In genomic region chr5:151679421-151680155, GRCh38 we compare ENCODE assay signal across 12 cellular contexts. TPM values are rescaled to one million over a fixed set of nuclear protein-coding genes. Genes with fewer than 3 reads are reported as not detected.
DNase-seq lines count a peak whose midpoint lies in the region; ATAC-seq and TF ChIP-seq lines count a peak whose summit lies in the region.
"Had no signal": no experiment of that assay in that cellular context is flagged by ENCODE, and none has a peak within 500 bp of the region (broad histone marks: within the 10 kb centered on the region; RNA-seq: fewer than 3 reads in every experiment).

No MANE protein-coding gene starts in this region.

- no peak overlapping the region for H4K91ac ChIP-seq in trophoblast cell (ENCODE audit: low read depth, low read length)

- no peak overlapping the region for H3K14ac ChIP-seq in trophoblast cell (ENCODE audit: low read length)

- H3K23ac ChIP-seq in trophoblast cell (ENCODE audit: low read length): no peak overlapping the region

- H2AFZ ChIP-seq in trophoblast cell (ENCODE audit: insufficient read depth, low read length, poor library complexity): peak overlapping the region; percentile 8

- peaks cover 0 to 48% (median 23%) of the 10 kb centered on the region in 9 donors for H3K36me3 ChIP-seq in heart left ventricle
- peaks cover 18 to 38% of the 10 kb centered on the region in 2 experiments for H3K36me3 ChIP-seq in trophoblast cell (ENCODE audit: control insufficient read depth in 1 of 2, insufficient read depth in 2 of 2, low read length in 2 of 2)
- H3K36me3 ChIP-seq in uterus: no peaks in the 10 kb centered on the region

- no peak overlapping the region for H4K12ac ChIP-seq in trophoblast cell (ENCODE audit: low read depth, low read length)

- H3K27me3 ChIP-seq in heart left ventricle (no peaks in the 10 kb centered on the region), trophoblast cell (ENCODE audit: insufficient read depth, low read length) (no peaks in the 10 kb centered on the region), uterus (no peaks in the 10 kb centered on the region)

- H3K79me2 ChIP-seq in trophoblast cell (ENCODE audit: control insufficient read depth, insufficient read depth, low read length, poor library complexity): peaks cover 7% of the 10 kb centered on the region

- no peak overlapping the region for H2BK12ac ChIP-seq in trophoblast cell (ENCODE audit: low read length)

- no peak overlapping the region for H3K4me2 ChIP-seq in trophoblast cell (ENCODE audit: low read length)

- peak overlapping the region; percentile 43 for H3K4ac ChIP-seq in trophoblast cell (ENCODE audit: low read depth, low read length)

- H3K79me1 ChIP-seq in trophoblast cell (ENCODE audit: low read length): peaks cover 4% of the 10 kb centered on the region

- no peak for TF ChIP-seq POLR2A in heart left ventricle (IDR thresholded peaks at IDR 0.05)
- no peak for TF ChIP-seq POLR2A in uterus (IDR thresholded peaks at IDR 0.05)

- no peaks in the 10 kb centered on the region for H3K9me3 ChIP-seq in heart left ventricle
- H3K9me3 ChIP-seq in trophoblast cell (ENCODE audit: insufficient read depth, low read depth, low read length): no peaks in the 10 kb centered on the region
- no peaks in the 10 kb centered on the region for H3K9me3 ChIP-seq in uterus

- H4K8ac ChIP-seq in trophoblast cell (ENCODE audit: low read depth, low read length): no peak overlapping the region

- H3K4me3 ChIP-seq in heart left ventricle (peak overlapping the region in 8 of 12 donors; percentile 0 to 79 (median 14)), fibroblast of pulmonary artery (replicated peaks; ENCODE audit: low read depth, low read length) (peak overlapping the region; percentile 2), trophoblast cell (ENCODE audit: low read depth, low read length) (no peak overlapping the region), uterus (no peak overlapping the region)

- intact Hi-C loops in heart left ventricle (cut with DNase I) (loop anchor here in 1 of 10 donors (5.0 kb wide), 1 partner anchor 63 kb away; no protein-coding TSS in a partner anchor), Right ventricle myocardium superior (cut with DNase I) (no loop called here), uterus (cut with DNase I; ENCODE audit: low total_unique reads) (no loop called here)

- 56 to 67% (median 61%) methylated on average over 8 of the region's 8 CpGs for WGBS in heart left ventricle, 4 donors
- WGBS in trophoblast cell (ENCODE audit: extremely low coverage, insufficient coverage, insufficient read length): no CpG with 5 or more reads among the region's 8 CpGs

- H2AK5ac ChIP-seq in trophoblast cell (ENCODE audit: low read length): no peak overlapping the region

- DNase-seq in heart left ventricle (no peak), Right ventricle myocardium superior (no peak), fibroblast of pulmonary artery (ENCODE audit: low read depth) (no peak), trophoblast cell (no peak), uterus (no peak), NCI-H2196 (lab: John Stamatoyannopoulos, UW; ENCODE audit: unreplicated experiment) (no peak), putamen (ENCODE audit: low spot score) (no peak)
- DNase-seq: activated CD4-positive, alpha-beta T cell treated with anti-CD3 and anti-CD28 coated beads for 36 hours; DMS153; NCI-H1105 treated with DMSO at 0.1 percent for 48 hours; PC-3 had no signal

- no peak overlapping the region for H2BK5ac ChIP-seq in trophoblast cell (ENCODE audit: low read depth, low read length, poor library complexity)

- peaks cover 16 to 99% (median 89%) of the 10 kb centered on the region in 12 donors for H3K4me1 ChIP-seq in heart left ventricle
- peaks cover 24 to 50% of the 10 kb centered on the region in 2 experiments for H3K4me1 ChIP-seq in trophoblast cell (ENCODE audit: control insufficient read depth in 1 of 2, insufficient read depth in 2 of 2, low read length in 2 of 2)
- peaks cover 31 to 52% of the 10 kb centered on the region in 2 donors for H3K4me1 ChIP-seq in uterus

- no peak overlapping the region for H3K18ac ChIP-seq in trophoblast cell (ENCODE audit: low read length)

- TF ChIP-seq CTCF in heart left ventricle (IDR thresholded peaks at IDR 0.05) (no peak), fibroblast of pulmonary artery (IDR thresholded peaks at IDR 0.05; ENCODE audit: low read length, missing control alignments) (no peak), uterus (IDR thresholded peaks at IDR 0.05) (no peak)

- H3K27ac ChIP-seq in heart left ventricle: peak overlapping the region; percentile 79 to 94 (median 89)
- H3K27ac ChIP-seq in trophoblast cell (ENCODE audit: low read depth, low read length): no peak overlapping the region
- H3K27ac ChIP-seq in uterus: peak overlapping the region; percentile 88 to 100

- H3K9ac ChIP-seq in trophoblast cell (ENCODE audit: low read length): no peak overlapping the region

- ATAC-seq in heart left ventricle (no peak), Right ventricle myocardium superior (ENCODE audit: poor library complexity) (no peak), HG03565 (IDR thresholded peaks at IDR 0.05; ENCODE audit: unreplicated experiment) (no peak)
- ATAC-seq: activated CD4-positive, alpha-beta T cell treated with anti-CD3 and anti-CD28 coated beads for 36 hours; PC-3 had no signal

- no peak overlapping the region for H2BK120ac ChIP-seq in trophoblast cell (ENCODE audit: insufficient read depth, low read length, poor library complexity)

RNA-seq across cellular contexts. Expression of gene SPARC, which starts 7.1 kb away (rescaled TPM):
- total RNA-seq in heart left ventricle (1,000 to 10,000 TPM in 1 of 9 donors, 100 to 1,000 TPM in 8; 355 to 1,522 (median 471) TPM), Right ventricle myocardium superior (435 TPM), uterus (1,000 to 10,000 TPM in 1 of 4 donors, 100 to 1,000 TPM in 3; 341 to 2,293 (median 751) TPM)
- 100 to 1,000 TPM; 119 to 747 TPM for polyA plus RNA-seq in heart left ventricle
- 1,673 and 1,689 TPM in 2 replicates for polyA plus RNA-seq in trophoblast cell (2013)

Comparison
In these comparisons a context has a peak if more than half of its experiments do, and no peak if none do; other contexts are left out.
1. H3K4me3 ChIP-seq: peak in heart left ventricle (8 of 12) and fibroblast of pulmonary artery (single experiment); none in trophoblast cell (single experiment) and uterus (0 of 2).